Comparison of ENCODE assay signal across 10 cellular contexts in the genomic region with DNA sequence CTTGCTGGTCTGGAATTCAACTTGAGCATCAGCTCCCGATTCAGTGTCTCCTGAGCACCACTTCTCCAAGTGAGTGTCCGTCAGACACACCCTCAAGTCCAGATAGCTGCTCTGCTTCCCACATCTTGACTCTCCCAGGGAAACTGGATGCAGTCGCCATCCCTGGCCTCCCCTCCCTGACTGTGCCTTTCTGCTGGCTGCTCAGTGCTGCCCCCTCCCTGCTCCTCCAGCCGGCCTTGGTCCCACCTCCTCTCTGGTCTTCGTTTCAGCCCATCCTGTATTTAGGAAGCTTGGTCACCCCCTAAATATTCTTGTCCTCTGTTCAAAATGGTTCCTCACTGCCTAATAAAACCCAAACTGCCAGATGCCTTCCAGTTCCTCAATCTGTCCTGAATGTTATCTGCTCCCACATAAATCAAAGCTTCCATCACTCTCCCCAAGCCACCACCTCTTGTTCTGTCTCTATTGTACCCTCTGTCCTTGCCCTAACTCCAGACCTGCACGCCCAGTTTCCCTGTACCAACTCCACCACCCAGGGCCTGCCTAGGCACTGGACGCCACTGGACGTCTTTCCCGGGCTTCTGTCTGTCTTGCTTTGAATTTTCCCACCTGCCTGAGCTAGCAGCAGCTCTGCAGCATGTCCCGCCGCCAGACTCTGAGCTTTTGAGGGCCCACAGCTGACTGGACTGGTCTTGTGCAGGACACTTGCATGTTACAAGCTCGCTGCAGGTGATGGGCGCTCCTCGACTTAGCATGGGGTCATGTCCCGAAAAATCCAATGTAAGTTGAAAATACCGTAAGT. TPM values are rescaled to one million over a fixed set of nuclear protein-coding genes. Genes with fewer than 3 reads are reported as not detected.
DNase-seq lines count a peak whose midpoint lies in the region; ATAC-seq and TF ChIP-seq lines count a peak whose summit lies in the region.
"Had no signal": no experiment of that assay in that cellular context is flagged by ENCODE, and none has a peak within 500 bp of the region (broad histone marks: within the 10 kb centered on the region; RNA-seq: fewer than 3 reads in every experiment).

No MANE protein-coding gene starts in this region.

- POLR2A ChIA-PET in activated CD4-positive, alpha-beta T cell treated with anti-CD3 and anti-CD28 coated beads, Interleukin-2, amount 10 ng/mL, durations not matched to agents 7 days and 5 days (lab: Charles Lee) = no interaction called here

- H3K4me1 ChIP-seq in OCI-LY1 (ENCODE audit: insufficient read depth, low read length, severe bottlenecking) (no peaks in the 10 kb centered on the region), smooth muscle cell (ENCODE audit: low read depth) (peaks cover 7% of the 10 kb centered on the region)

- H3K27me3 ChIP-seq in OCI-LY1 (ENCODE audit: insufficient read depth, low read length) (0 out of 2 replicates have a peak, but pooled peaks cover 5% of the 10 kb centered on the region), smooth muscle cell (ENCODE audit: low read depth) (no peaks in the 10 kb centered on the region)

- peak overlapping the region; percentile 60 for H3K4me3 Mint-ChIP-seq in activated CD4-positive, alpha-beta T cell treated with anti-CD3 and anti-CD28 coated beads, Interleukin-2, amount 10 ng/mL, durations not matched to agents 7 days and 5 days
- H3K4me3 Mint-ChIP-seq in effector memory CD8-positive, alpha-beta T cell = peak overlapping the region; percentile 82 to 85

- H3K9me3 ChIP-seq in OCI-LY1 (ENCODE audit: low read length) = no peaks in the 10 kb centered on the region
- H3K9me3 ChIP-seq in smooth muscle cell (replicated peaks; ENCODE audit: low read depth) = no peaks in the 10 kb centered on the region

- H3K79me2 ChIP-seq in OCI-LY1 (ENCODE audit: insufficient read depth, low read length) (no peaks in the 10 kb centered on the region), smooth muscle cell (ENCODE audit: low read depth) (no peaks in the 10 kb centered on the region)

- H3K9me2 ChIP-seq in OCI-LY1 (ENCODE audit: low read depth, low read length) = no peaks in the 10 kb centered on the region

- 88% methylated on average over 16 of the region's 16 CpGs for WGBS in smooth muscle cell (ENCODE audit: low lambda C conversion rate)

- H3K9ac ChIP-seq in OCI-LY1 (ENCODE audit: low read length) (no peak overlapping the region), smooth muscle cell (ENCODE audit: low read depth) (no peak overlapping the region)

- peaks cover 27% of the 10 kb centered on the region for H3K4me1 Mint-ChIP-seq in activated CD4-positive, alpha-beta T cell treated with anti-CD3 and anti-CD28 coated beads, Interleukin-2, amount 10 ng/mL, durations not matched to agents 7 days and 5 days
- H3K4me1 Mint-ChIP-seq in effector memory CD8-positive, alpha-beta T cell (ENCODE audit: low read depth in 2 of 2) = peaks cover 34 to 41% of the 10 kb centered on the region in 2 donors

- CTCF ChIA-PET in activated CD4-positive, alpha-beta T cell treated with anti-CD3 and anti-CD28 coated beads, Interleukin-2, amount 10 ng/mL, durations not matched to agents 7 days and 5 days (lab: Charles Lee) = interaction anchor here (0.7 to 1.8 kb wide), 2 partner anchors 11 to 21 kb away, joined by 3 to 4 read pairs; no protein-coding TSS in a partner anchor

- H3K27ac ChIP-seq in OCI-LY1 (ENCODE audit: low read depth, low read length, poor library complexity, severe bottlenecking) (no peak overlapping the region), smooth muscle cell (ENCODE audit: low read depth) (peak overlapping the region; percentile 67)
- H3K27ac ChIP-seq: SK-N-MC had no signal

- no peaks in the 10 kb centered on the region for H3F3A ChIP-seq in OCI-LY1 (ENCODE audit: insufficient read depth, low read length)
- peaks cover 13% of the 10 kb centered on the region for H3F3A ChIP-seq in smooth muscle cell (ENCODE audit: low read depth)

- H3K4me2 ChIP-seq in OCI-LY1 (ENCODE audit: low read length) (no peak overlapping the region), smooth muscle cell (peak overlapping the region; percentile 63)

- no peak for ATAC-seq in effector memory CD8-positive, alpha-beta T cell (replicated peaks)
- ATAC-seq in HG03280 (IDR thresholded peaks at IDR 0.05; ENCODE audit: unreplicated experiment) = no peak

- peak overlapping the region; percentile 86 for H3K27ac Mint-ChIP-seq in activated CD4-positive, alpha-beta T cell treated with anti-CD3 and anti-CD28 coated beads, Interleukin-2, amount 10 ng/mL, durations not matched to agents 7 days and 5 days
- peak overlapping the region; percentile 91 to 94 for H3K27ac Mint-ChIP-seq in effector memory CD8-positive, alpha-beta T cell

- TF ChIP-seq CTCF in OCI-LY1 (IDR thresholded peaks at IDR 0.05; ENCODE audit: low read length) (peak; percentile 43), smooth muscle cell (IDR thresholded peaks at IDR 0.05; ENCODE audit: borderline replicate concordance, insufficient read depth, poor library complexity, severe bottlenecking) (peak; percentile 45)

- H3K4me3 ChIP-seq in OCI-LY1 (ENCODE audit: low read depth, low read length, poor library complexity, severe bottlenecking) (no peak overlapping the region), smooth muscle cell (no peak overlapping the region)
- H3K4me3 ChIP-seq: SK-N-MC, skin epidermis had no signal

- no peaks in the 10 kb centered on the region for H4K20me1 ChIP-seq in OCI-LY1 (ENCODE audit: insufficient read depth, low read length)
- H4K20me1 ChIP-seq in smooth muscle cell (ENCODE audit: low read depth) = peaks cover 17% of the 10 kb centered on the region

- H3K9me3 Mint-ChIP-seq in activated CD4-positive, alpha-beta T cell treated with anti-CD3 and anti-CD28 coated beads, Interleukin-2, amount 10 ng/mL, durations not matched to agents 7 days and 5 days = no peaks in the 10 kb centered on the region
- H3K9me3 Mint-ChIP-seq in effector memory CD8-positive, alpha-beta T cell = no peaks in the 10 kb centered on the region

- H3K36me3 Mint-ChIP-seq in activated CD4-positive, alpha-beta T cell treated with anti-CD3 and anti-CD28 coated beads, Interleukin-2, amount 10 ng/mL, durations not matched to agents 7 days and 5 days (ENCODE audit: low read depth) = peaks cover 26% of the 10 kb centered on the region
- H3K36me3 Mint-ChIP-seq in effector memory CD8-positive, alpha-beta T cell (ENCODE audit: insufficient read depth) = peaks cover 13% of the 10 kb centered on the region

- H3K27me3 Mint-ChIP-seq in activated CD4-positive, alpha-beta T cell treated with anti-CD3 and anti-CD28 coated beads, Interleukin-2, amount 10 ng/mL, durations not matched to agents 7 days and 5 days = no peaks in the 10 kb centered on the region
- H3K27me3 Mint-ChIP-seq in effector memory CD8-positive, alpha-beta T cell = no peaks in the 10 kb centered on the region

- H3K36me3 ChIP-seq in OCI-LY1 (ENCODE audit: insufficient read depth, low read length) (no peaks in the 10 kb centered on the region), smooth muscle cell (ENCODE audit: low read depth) (peaks cover 9% of the 10 kb centered on the region)

- no peak overlapping the region for H2AFZ ChIP-seq in OCI-LY1 (ENCODE audit: low read length)
- no peak overlapping the region for H2AFZ ChIP-seq in smooth muscle cell (ENCODE audit: low read depth)

- no peak for DNase-seq in activated CD4-positive, alpha-beta T cell treated with anti-CD3 and anti-CD28 coated beads, Interleukin-2, amount 10 ng/mL, durations not matched to agents 7 days and 5 days
- DNase-seq in activated CD4-positive, alpha-beta T cell treated with anti-CD3 and anti-CD28 coated beads, Interleukin-2, amount 50 U/mL, for 4 hours = no peak
- peak in 1 of 3 experiments; percentile 6 for DNase-seq in effector memory CD8-positive, alpha-beta T cell
- DNase-seq in smooth muscle cell (lab: John Stamatoyannopoulos, UW; ENCODE audit: unreplicated experiment) (no peak), COLO668 (lab: John Stamatoyannopoulos, UW; ENCODE audit: unreplicated experiment) (no peak), cerebellar nuclear complex (lab: John Stamatoyannopoulos, UW) (no peak)

RNA-seq across cellular contexts. Expression of a gene that starts 33.8 kb away (rescaled TPM):
- 10 to 100 TPM; 27.9 to 28.8 TPM for total RNA-seq in activated CD4-positive, alpha-beta T cell treated with anti-CD3 and anti-CD28 coated beads, Interleukin-2, amount 10 ng/mL, durations not matched to agents 7 days and 5 days
- 14.8 and 17.4 TPM in 2 replicates for total RNA-seq in smooth muscle cell
- polyA plus RNA-seq in smooth muscle cell = 60.7 and 68.2 TPM in 2 replicates

RNA-seq across cellular contexts. Expression of a gene that starts 34.1 kb away (rescaled TPM):
- total RNA-seq in activated CD4-positive, alpha-beta T cell treated with anti-CD3 and anti-CD28 coated beads, Interleukin-2, amount 10 ng/mL, durations not matched to agents 7 days and 5 days = 10 to 100 TPM; 41.3 to 46.6 TPM
- total RNA-seq in smooth muscle cell = 39.2 and 47.7 TPM in 2 replicates
- polyA plus RNA-seq in smooth muscle cell = 6.4 and 8.1 TPM in 2 replicates
